ENCODE assay signal across 1 cellular context in the genomic region with DNA sequence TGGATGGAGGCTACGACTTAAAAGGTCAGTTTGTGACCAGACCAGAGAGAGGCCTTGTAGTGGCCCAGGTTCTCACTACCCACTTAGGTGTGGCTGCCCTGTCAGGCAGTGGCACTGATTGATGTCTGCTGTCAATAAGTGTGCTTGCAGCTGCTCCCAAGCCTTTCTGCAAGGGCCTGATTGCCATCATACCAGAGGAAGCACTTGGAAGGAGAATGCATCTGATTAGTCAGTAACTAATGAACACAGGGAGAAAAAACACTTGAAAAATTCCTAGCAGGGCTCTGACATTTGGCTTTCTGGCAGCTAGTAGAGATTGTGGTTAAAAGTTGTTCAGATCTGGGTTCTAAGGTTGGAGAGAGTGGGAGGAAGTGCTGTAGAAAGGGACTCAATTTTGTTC.
TF ChIP-seq lines count a peak whose summit lies in the region.

No MANE protein-coding gene starts in this region.

TF ChIP-seq in GM23338, 12 proteins besides CTCF, POLR2A, EP300 and RAD21 (continued from another document):
- TF ChIP-seq, protein P1, sequence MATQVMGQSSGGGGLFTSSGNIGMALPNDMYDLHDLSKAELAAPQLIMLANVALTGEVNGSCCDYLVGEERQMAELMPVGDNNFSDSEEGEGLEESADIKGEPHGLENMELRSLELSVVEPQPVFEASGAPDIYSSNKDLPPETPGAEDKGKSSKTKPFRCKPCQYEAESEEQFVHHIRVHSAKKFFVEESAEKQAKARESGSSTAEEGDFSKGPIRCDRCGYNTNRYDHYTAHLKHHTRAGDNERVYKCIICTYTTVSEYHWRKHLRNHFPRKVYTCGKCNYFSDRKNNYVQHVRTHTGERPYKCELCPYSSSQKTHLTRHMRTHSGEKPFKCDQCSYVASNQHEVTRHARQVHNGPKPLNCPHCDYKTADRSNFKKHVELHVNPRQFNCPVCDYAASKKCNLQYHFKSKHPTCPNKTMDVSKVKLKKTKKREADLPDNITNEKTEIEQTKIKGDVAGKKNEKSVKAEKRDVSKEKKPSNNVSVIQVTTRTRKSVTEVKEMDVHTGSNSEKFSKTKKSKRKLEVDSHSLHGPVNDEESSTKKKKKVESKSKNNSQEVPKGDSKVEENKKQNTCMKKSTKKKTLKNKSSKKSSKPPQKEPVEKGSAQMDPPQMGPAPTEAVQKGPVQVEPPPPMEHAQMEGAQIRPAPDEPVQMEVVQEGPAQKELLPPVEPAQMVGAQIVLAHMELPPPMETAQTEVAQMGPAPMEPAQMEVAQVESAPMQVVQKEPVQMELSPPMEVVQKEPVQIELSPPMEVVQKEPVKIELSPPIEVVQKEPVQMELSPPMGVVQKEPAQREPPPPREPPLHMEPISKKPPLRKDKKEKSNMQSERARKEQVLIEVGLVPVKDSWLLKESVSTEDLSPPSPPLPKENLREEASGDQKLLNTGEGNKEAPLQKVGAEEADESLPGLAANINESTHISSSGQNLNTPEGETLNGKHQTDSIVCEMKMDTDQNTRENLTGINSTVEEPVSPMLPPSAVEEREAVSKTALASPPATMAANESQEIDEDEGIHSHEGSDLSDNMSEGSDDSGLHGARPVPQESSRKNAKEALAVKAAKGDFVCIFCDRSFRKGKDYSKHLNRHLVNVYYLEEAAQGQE (IDR thresholded peaks at IDR 0.05; ENCODE audit: unreplicated experiment): no peak
- TF ChIP-seq ZNF331 (CRISPR knock-in tag; IDR thresholded peaks at IDR 0.05; ENCODE audit: low read depth) (no peak), CREB1 (CRISPR knock-in tag; IDR thresholded peaks at IDR 0.05; ENCODE audit: low read depth) (no peak), EZH2 (IDR thresholded peaks at IDR 0.05; ENCODE audit: low read depth, unreplicated experiment) (no peak), NANOG (IDR thresholded peaks at IDR 0.05; ENCODE audit: borderline replicate concordance) (no peak), ZNF114 (CRISPR knock-in tag; IDR thresholded peaks at IDR 0.05) (no peak)
- TF ChIP-seq, protein P2, sequence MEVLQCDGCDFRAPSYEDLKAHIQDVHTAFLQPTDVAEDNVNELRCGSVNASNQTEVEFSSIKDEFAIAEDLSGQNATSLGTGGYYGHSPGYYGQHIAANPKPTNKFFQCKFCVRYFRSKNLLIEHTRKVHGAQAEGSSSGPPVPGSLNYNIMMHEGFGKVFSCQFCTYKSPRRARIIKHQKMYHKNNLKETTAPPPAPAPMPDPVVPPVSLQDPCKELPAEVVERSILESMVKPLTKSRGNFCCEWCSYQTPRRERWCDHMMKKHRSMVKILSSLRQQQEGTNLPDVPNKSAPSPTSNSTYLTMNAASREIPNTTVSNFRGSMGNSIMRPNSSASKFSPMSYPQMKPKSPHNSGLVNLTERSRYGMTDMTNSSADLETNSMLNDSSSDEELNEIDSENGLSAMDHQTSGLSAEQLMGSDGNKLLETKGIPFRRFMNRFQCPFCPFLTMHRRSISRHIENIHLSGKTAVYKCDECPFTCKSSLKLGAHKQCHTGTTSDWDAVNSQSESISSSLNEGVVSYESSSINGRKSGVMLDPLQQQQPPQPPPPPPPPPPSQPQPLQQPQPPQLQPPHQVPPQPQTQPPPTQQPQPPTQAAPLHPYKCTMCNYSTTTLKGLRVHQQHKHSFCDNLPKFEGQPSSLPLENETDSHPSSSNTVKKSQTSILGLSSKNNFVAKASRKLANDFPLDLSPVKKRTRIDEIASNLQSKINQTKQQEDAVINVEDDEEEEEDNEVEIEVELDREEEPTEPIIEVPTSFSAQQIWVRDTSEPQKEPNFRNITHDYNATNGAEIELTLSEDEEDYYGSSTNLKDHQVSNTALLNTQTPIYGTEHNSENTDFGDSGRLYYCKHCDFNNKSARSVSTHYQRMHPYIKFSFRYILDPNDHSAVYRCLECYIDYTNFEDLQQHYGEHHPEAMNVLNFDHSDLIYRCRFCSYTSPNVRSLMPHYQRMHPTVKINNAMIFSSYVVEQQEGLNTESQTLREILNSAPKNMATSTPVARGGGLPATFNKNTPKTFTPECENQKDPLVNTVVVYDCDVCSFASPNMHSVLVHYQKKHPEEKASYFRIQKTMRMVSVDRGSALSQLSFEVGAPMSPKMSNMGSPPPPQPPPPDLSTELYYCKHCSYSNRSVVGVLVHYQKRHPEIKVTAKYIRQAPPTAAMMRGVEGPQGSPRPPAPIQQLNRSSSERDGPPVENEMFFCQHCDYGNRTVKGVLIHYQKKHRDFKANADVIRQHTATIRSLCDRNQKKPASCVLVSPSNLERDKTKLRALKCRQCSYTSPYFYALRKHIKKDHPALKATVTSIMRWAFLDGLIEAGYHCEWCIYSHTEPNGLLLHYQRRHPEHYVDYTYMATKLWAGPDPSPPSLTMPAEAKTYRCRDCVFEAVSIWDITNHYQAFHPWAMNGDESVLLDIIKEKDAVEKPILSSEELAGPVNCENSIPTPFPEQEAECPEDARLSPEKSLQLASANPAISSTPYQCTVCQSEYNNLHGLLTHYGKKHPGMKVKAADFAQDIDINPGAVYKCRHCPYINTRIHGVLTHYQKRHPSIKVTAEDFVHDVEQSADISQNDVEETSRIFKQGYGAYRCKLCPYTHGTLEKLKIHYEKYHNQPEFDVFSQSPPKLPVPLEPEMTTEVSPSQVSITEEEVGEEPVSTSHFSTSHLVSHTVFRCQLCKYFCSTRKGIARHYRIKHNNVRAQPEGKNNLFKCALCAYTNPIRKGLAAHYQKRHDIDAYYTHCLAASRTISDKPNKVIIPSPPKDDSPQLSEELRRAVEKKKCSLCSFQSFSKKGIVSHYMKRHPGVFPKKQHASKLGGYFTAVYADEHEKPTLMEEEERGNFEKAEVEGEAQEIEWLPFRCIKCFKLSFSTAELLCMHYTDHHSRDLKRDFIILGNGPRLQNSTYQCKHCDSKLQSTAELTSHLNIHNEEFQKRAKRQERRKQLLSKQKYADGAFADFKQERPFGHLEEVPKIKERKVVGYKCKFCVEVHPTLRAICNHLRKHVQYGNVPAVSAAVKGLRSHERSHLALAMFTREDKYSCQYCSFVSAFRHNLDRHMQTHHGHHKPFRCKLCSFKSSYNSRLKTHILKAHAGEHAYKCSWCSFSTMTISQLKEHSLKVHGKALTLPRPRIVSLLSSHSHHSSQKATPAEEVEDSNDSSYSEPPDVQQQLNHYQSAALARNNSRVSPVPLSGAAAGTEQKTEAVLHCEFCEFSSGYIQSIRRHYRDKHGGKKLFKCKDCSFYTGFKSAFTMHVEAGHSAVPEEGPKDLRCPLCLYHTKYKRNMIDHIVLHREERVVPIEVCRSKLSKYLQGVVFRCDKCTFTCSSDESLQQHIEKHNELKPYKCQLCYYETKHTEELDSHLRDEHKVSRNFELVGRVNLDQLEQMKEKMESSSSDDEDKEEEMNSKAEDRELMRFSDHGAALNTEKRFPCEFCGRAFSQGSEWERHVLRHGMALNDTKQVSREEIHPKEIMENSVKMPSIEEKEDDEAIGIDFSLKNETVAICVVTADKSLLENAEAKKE (CRISPR knock-in tag; IDR thresholded peaks at IDR 0.05): no peak
- TF ChIP-seq, protein P3, sequence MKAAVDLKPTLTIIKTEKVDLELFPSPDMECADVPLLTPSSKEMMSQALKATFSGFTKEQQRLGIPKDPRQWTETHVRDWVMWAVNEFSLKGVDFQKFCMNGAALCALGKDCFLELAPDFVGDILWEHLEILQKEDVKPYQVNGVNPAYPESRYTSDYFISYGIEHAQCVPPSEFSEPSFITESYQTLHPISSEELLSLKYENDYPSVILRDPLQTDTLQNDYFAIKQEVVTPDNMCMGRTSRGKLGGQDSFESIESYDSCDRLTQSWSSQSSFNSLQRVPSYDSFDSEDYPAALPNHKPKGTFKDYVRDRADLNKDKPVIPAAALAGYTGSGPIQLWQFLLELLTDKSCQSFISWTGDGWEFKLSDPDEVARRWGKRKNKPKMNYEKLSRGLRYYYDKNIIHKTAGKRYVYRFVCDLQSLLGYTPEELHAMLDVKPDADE (IDR thresholded peaks at IDR 0.05): no peak
